Comparison of ENCODE assay signal across 8 cellular contexts in genomic region chr1:1206376-1207253, GRCh38. TPM values are rescaled to one million over a fixed set of nuclear protein-coding genes. Genes with fewer than 3 reads are reported as not detected.
A peak's percentile ranks its signal among the peaks of the same experiment; 100 is the strongest.
DNase-seq lines count a peak whose midpoint lies in the region; ATAC-seq and TF ChIP-seq lines count a peak whose summit lies in the region.

Gene TNFRSF18 (minus strand): TSS chr1:1206592. CDS start chr1:1206571, 21 bp downstream.

- H4K8ac ChIP-seq in IMR-90 (ENCODE audit: low read depth in 2 of 2, low read length in 2 of 2): no peak within 1 kb of the TSS

- no peak within 1 kb of the TSS for H2BK5ac ChIP-seq in IMR-90 (ENCODE audit: low read depth, low read length, poor library complexity, severe bottlenecking)

- H3K4me3 ChIP-seq in BLaER1 treated with 17β-estradiol and CSF1 and Interleukin-3, amounts not matched to agents 10 nM and 100 nM: peak within 1 kb of the TSS; percentile 1 to 61 (median 46); a peak in 19 of 20 replicates
- H3K4me3 ChIP-seq in IMR-90 (ENCODE audit: insufficient read depth, low read depth, low read length) (no peak within 1 kb of the TSS), kidney epithelial cell (ENCODE audit: low read depth, low read length) (peak within 1 kb of the TSS; percentile 22), transverse colon (peak within 1 kb of the TSS in 2 of 4 donors; percentile 26 to 34), MM.1S (ENCODE audit: low read length) (no peak within 1 kb of the TSS)

- H2BK15ac ChIP-seq in IMR-90 (ENCODE audit: low read depth, low read length): no peak within 1 kb of the TSS

- H2AFZ ChIP-seq in IMR-90 (replicated peaks; ENCODE audit: low read length, poor library complexity): peak within 1 kb of the TSS; percentile 63
- no peak within 1 kb of the TSS for H2AFZ ChIP-seq in MM.1S (ENCODE audit: low read length)

- peak within 1 kb of the TSS in 2 of 11 experiments; percentile 3 to 18; a peak in 2 of 22 replicates for H3K27ac ChIP-seq in BLaER1 treated with 17β-estradiol and CSF1 and Interleukin-3, amounts not matched to agents 10 nM and 100 nM
- H3K27ac ChIP-seq in IMR-90 (ENCODE audit: insufficient read depth, low read length) (no peak within 1 kb of the TSS), transverse colon (peak within 1 kb of the TSS in 3 of 4 donors; percentile 25 to 81 (median 44)), MM.1S (ENCODE audit: low read length) (no peak within 1 kb of the TSS)

- no peaks in the 10 kb centered on the region for H3K9me2 ChIP-seq in MM.1S (replicated peaks; ENCODE audit: insufficient read depth, low read length)

- no peak for TF ChIP-seq CTCF in IMR-90 (conservative IDR thresholded peaks at IDR 0.05; ENCODE audit: low read depth, low read length)
- no peak for TF ChIP-seq CTCF in kidney epithelial cell (IDR thresholded peaks at IDR 0.05; ENCODE audit: insufficient read depth, low read length, poor library complexity, severe bottlenecking)
- TF ChIP-seq CTCF in transverse colon (IDR thresholded peaks at IDR 0.05): no peak
- no peak for TF ChIP-seq CTCF in MM.1S (IDR thresholded peaks at IDR 0.05; ENCODE audit: low read length)

- no peak within 1 kb of the TSS for H4K5ac ChIP-seq in IMR-90 (ENCODE audit: low read depth, low read length)

- no peak within 1 kb of the TSS for H3K18ac ChIP-seq in IMR-90 (ENCODE audit: low read depth, low read length)

- H3K4me2 ChIP-seq in BLaER1 treated with 17β-estradiol and CSF1 and Interleukin-3, amounts not matched to agents 10 nM and 100 nM: peak within 1 kb of the TSS; percentile 90 to 99 (median 97)
- H3K4me2 ChIP-seq in IMR-90 (ENCODE audit: low read depth, low read length) (no peak within 1 kb of the TSS), MM.1S (ENCODE audit: low read depth, low read length) (no peak within 1 kb of the TSS)

- BruUV-seq in IMR-90 (replicated peaks; lab: Mats Ljungman, UMichigan): no TSS peak

- peaks cover 64 to 70% (median 68%) of the 10 kb centered on the region in 10 experiments for H3K4me1 ChIP-seq in BLaER1 treated with 17β-estradiol and CSF1 and Interleukin-3, amounts not matched to agents 10 nM and 100 nM
- H3K4me1 ChIP-seq in IMR-90 (ENCODE audit: control insufficient read depth, insufficient read depth, low read length) (peaks cover 12% of the 10 kb centered on the region), transverse colon (peaks cover 7 to 31% (median 18%) of the 10 kb centered on the region in 4 donors), MM.1S (ENCODE audit: low read length) (no peaks in the 10 kb centered on the region)

- no peak within 1 kb of the TSS for H2BK20ac ChIP-seq in IMR-90 (ENCODE audit: low read depth, low read length)

- no peak within 1 kb of the TSS for H3K56ac ChIP-seq in IMR-90 (ENCODE audit: extremely low read depth, insufficient read depth, low read length)

- TF ChIP-seq RAD21 in IMR-90 (IDR thresholded peaks at IDR 0.05; ENCODE audit: low read length): no peak

- H3F3A ChIP-seq in MM.1S (ENCODE audit: insufficient read depth, low read length): no peaks in the 10 kb centered on the region

- 35% methylated on average over 16 of the region's 59 CpGs; no CpG with 5 or more reads in 1 of the 2 experiments for WGBS in IMR-90 (ENCODE audit: extremely low coverage in 2 of 2, insufficient read length in 1 of 2), 2 experiments
- whole genome bisulfite sequencing in transverse colon (ENCODE audit: low coverage in 1 of 2), 2 donors: 10% methylated on average over 50 of the region's 59 CpGs; no CpG with 5 or more reads in 1 of the 2 donors

- H4K20me1 ChIP-seq in BLaER1 treated with 17β-estradiol and CSF1 and Interleukin-3, amounts not matched to agents 10 nM and 100 nM: peaks cover 0 to 61% (median 37%) of the 10 kb centered on the region in 11 experiments; a peak in 16 of 22 replicates
- H4K20me1 ChIP-seq in IMR-90 (ENCODE audit: insufficient read depth, low read length): no peaks in the 10 kb centered on the region
- no peaks in the 10 kb centered on the region for H4K20me1 ChIP-seq in MM.1S (ENCODE audit: insufficient read depth, low read length)

- POLR2A ChIA-PET in IMR-90 (lab: Charles Lee; ENCODE audit: unreplicated experiment): no interaction called here

- H2AK9ac ChIP-seq in IMR-90 (replicated peaks; ENCODE audit: low read depth, low read length, poor library complexity): no peak within 1 kb of the TSS

- no peak within 1 kb of the TSS for H3K4ac ChIP-seq in IMR-90 (ENCODE audit: low read depth, low read length)

- TF ChIP-seq POLR2A in IMR-90 (IDR thresholded peaks at IDR 0.05; ENCODE audit: low read depth, low read length): no peak
- no peak for TF ChIP-seq POLR2A in transverse colon (IDR thresholded peaks at IDR 0.05)

- ATAC-seq in IMR-90 (ENCODE audit: low read depth) (no peak), GM18511 (IDR thresholded peaks at IDR 0.05; ENCODE audit: unreplicated experiment) (no peak)

- H3K36me3 ChIP-seq in BLaER1 treated with 17β-estradiol and CSF1 and Interleukin-3, amounts not matched to agents 10 nM and 100 nM: no peaks in the 10 kb centered on the region
- no peaks in the 10 kb centered on the region for H3K36me3 ChIP-seq in IMR-90 (ENCODE audit: control insufficient read depth, insufficient read depth, low read length)
- no peaks in the 10 kb centered on the region for H3K36me3 ChIP-seq in kidney epithelial cell (ENCODE audit: control insufficient read depth, insufficient read depth, low read length)
- no peaks in the 10 kb centered on the region for H3K36me3 ChIP-seq in transverse colon
- no peaks in the 10 kb centered on the region for H3K36me3 ChIP-seq in MM.1S (replicated peaks; ENCODE audit: insufficient read depth, low read length)

- H3K79me2 ChIP-seq in MM.1S (ENCODE audit: low read length): no peaks in the 10 kb centered on the region

- H3K79me1 ChIP-seq in IMR-90 (ENCODE audit: low read depth in 1 of 2, low read length in 2 of 2): no peaks in the 10 kb centered on the region

- H2BK120ac ChIP-seq in IMR-90 (ENCODE audit: low read depth, low read length): 0 out of 2 replicates have a peak within 1 kb of the TSS, but pooled peaks have one; percentile 15

- intact Hi-C loops in IMR-90 (cut with micrococcal nuclease) (no loop called here), transverse colon (cut with DNase I; ENCODE audit: low total_unique reads) (no loop called here)

- H3K9ac ChIP-seq in BLaER1 treated with 17β-estradiol and CSF1 and Interleukin-3, amounts not matched to agents 10 nM and 100 nM: peak within 1 kb of the TSS in 10 of 11 experiments; percentile 21 to 69 (median 56); a peak in 17 of 22 replicates
- H3K9ac ChIP-seq in IMR-90 (ENCODE audit: low read depth, low read length) (no peak within 1 kb of the TSS), MM.1S (ENCODE audit: low read length) (no peak within 1 kb of the TSS)

- in situ Hi-C loops in IMR-90 (cut with MboI; ENCODE audit: low sequenced_read_pairs): no loop called here
- in situ Hi-C loops in transverse colon (cut with MboI; ENCODE audit: low pct_ligation_motif_present in 1 of 4, low pct_unique_long_range_greater_than_20kb in 1 of 4, low sequenced_read_pairs in 3 of 4): no loop called here

- TF ChIP-seq EP300 in transverse colon (IDR thresholded peaks at IDR 0.05; ENCODE audit: low read depth): no peak

- H3K9me3 ChIP-seq in BLaER1 treated with 17β-estradiol and CSF1 and Interleukin-3, amounts not matched to agents 10 nM and 100 nM (replicated peaks in 1 of 11): no peaks in the 10 kb centered on the region; a peak in 1 of 22 replicates
- no peaks in the 10 kb centered on the region for H3K9me3 ChIP-seq in IMR-90 (ENCODE audit: control insufficient read depth, insufficient read depth, low read length)
- no peaks in the 10 kb centered on the region for H3K9me3 ChIP-seq in transverse colon
- no peaks in the 10 kb centered on the region for H3K9me3 ChIP-seq in MM.1S (replicated peaks; ENCODE audit: insufficient read depth, low read length)

- no peak within 1 kb of the TSS for H3K14ac ChIP-seq in IMR-90 (replicated peaks; ENCODE audit: low read depth, low read length)

- CTCF ChIA-PET in IMR-90 (lab: Yijun Ruan, JAX): no interaction called here

- H4K91ac ChIP-seq in IMR-90 (ENCODE audit: insufficient read depth, low read depth, low read length): no peak within 1 kb of the TSS

- no peak within 1 kb of the TSS; the same call in 1 of the 2 replicates for H3K23ac ChIP-seq in IMR-90 (ENCODE audit: low read depth, low read length)

- DNase-seq in IMR-90 (no peak), kidney epithelial cell (ENCODE audit: low read depth) (no peak), transverse colon (peak; percentile 75), NCI-H2029 (lab: John Stamatoyannopoulos, UW) (no peak), MM.1S (no peak)
- DNase-seq in activated effector memory CD4-positive, alpha-beta T cell treated with Interleukin-2 at 50 U/mL for 16 hours: peak; percentile 36

- H2AK5ac ChIP-seq in IMR-90 (ENCODE audit: low read depth, low read length): peak within 1 kb of the TSS; percentile 3

- H3K27me3 ChIP-seq in BLaER1 treated with 17β-estradiol and CSF1 and Interleukin-3, amounts not matched to agents 10 nM and 100 nM: peaks cover 21 to 67% (median 38%) of the 10 kb centered on the region in 11 experiments
- no peaks in the 10 kb centered on the region; the same call in 1 of the 2 replicates for H3K27me3 ChIP-seq in IMR-90 (ENCODE audit: control insufficient read depth, insufficient read depth, low read length)
- H3K27me3 ChIP-seq in kidney epithelial cell (ENCODE audit: control insufficient read depth, insufficient read depth, low read length): peaks cover 17% of the 10 kb centered on the region
- peaks cover 75% of the 10 kb centered on the region for H3K27me3 ChIP-seq in transverse colon
- peaks cover 88% of the 10 kb centered on the region for H3K27me3 ChIP-seq in MM.1S (replicated peaks; ENCODE audit: insufficient read depth, low read length)

- no peaks in the 10 kb centered on the region for H3K9me1 ChIP-seq in IMR-90 (ENCODE audit: insufficient read depth, low read length)

- dilution Hi-C loops in IMR-90 (cut with HindIII; ENCODE audit: low sequenced_read_pairs, unreplicated experiment): no loop called here

TF ChIP-seq in IMR-90, 13 proteins besides CTCF, POLR2A, EP300 and RAD21 (continues in another document):
- no peak for TF ChIP-seq FOS (IDR thresholded peaks at IDR 0.05; ENCODE audit: low read depth, low read length)
- no peak for TF ChIP-seq MAFK (IDR thresholded peaks at IDR 0.05; ENCODE audit: low read depth, low read length)
- no peak for TF ChIP-seq MXI1 (IDR thresholded peaks at IDR 0.05; ENCODE audit: borderline replicate concordance, low read depth, low read length)
- TF ChIP-seq RFX5 (IDR thresholded peaks at IDR 0.05; ENCODE audit: low read depth, low read length): no peak
- TF ChIP-seq SMC3 (IDR thresholded peaks at IDR 0.05; ENCODE audit: low read depth, low read length): no peak
- no peak for TF ChIP-seq RCOR1 (IDR thresholded peaks at IDR 0.05; ENCODE audit: insufficient replicate concordance, low read length)

RNA-seq across cellular contexts. Expression of gene TNFRSF18, which starts in this region (rescaled TPM):
- total RNA-seq in IMR-90 (2012; rRNA removed) (0.18 TPM in 1 of 2 replicates, not detected in the other), kidney epithelial cell (0.67 and 2.1 TPM in 2 replicates), transverse colon (1 to 10 TPM in 2 of 4 donors, not detected in 2; 3.3 to 7.9 TPM)
- polyA plus RNA-seq in IMR-90 (2012; rRNA removed): 1.0 and 1.2 TPM in 2 replicates
- polyA plus RNA-seq in IMR-90 (2012; cell fraction: cytosol; rRNA removed): 0.23 and 0.65 TPM in 2 replicates
- 4.4 and 10.1 TPM in 2 replicates for polyA plus RNA-seq in IMR-90 (2012; cell fraction: nucleus; rRNA removed; ENCODE audit: low replicate concordance)

Comparison
In these comparisons a context has a peak if more than half of its experiments do, and no peak if none do; other contexts are left out.
1. H3K27ac ChIP-seq: peak in transverse colon (3 of 4); none in IMR-90 (single experiment) and MM.1S (single experiment).
2. H3K4me2 ChIP-seq: peak in BLaER1 treated with 17β-estradiol and CSF1 and Interleukin-3, amounts not matched to agents 10 nM and 100 nM (11 of 11); none in IMR-90 (single experiment) and MM.1S (single experiment).
3. H3K4me3 ChIP-seq: peak in BLaER1 treated with 17β-estradiol and CSF1 and Interleukin-3, amounts not matched to agents 10 nM and 100 nM (10 of 10) and kidney epithelial cell (single experiment); none in IMR-90 (single experiment) and MM.1S (single experiment).
4. H3K9ac ChIP-seq: peak in BLaER1 treated with 17β-estradiol and CSF1 and Interleukin-3, amounts not matched to agents 10 nM and 100 nM (10 of 11); none in IMR-90 (single experiment) and MM.1S (single experiment).
5. DNase-seq: peak in activated effector memory CD4-positive, alpha-beta T cell treated with Interleukin-2 at 50 U/mL for 16 hours (single experiment) and transverse colon (single experiment); none in IMR-90 (single experiment), kidney epithelial cell (single experiment), NCI-H2029 (single experiment) and MM.1S (single experiment).